11 cellular contexts compared by ENCODE assay signal in the genomic region with DNA sequence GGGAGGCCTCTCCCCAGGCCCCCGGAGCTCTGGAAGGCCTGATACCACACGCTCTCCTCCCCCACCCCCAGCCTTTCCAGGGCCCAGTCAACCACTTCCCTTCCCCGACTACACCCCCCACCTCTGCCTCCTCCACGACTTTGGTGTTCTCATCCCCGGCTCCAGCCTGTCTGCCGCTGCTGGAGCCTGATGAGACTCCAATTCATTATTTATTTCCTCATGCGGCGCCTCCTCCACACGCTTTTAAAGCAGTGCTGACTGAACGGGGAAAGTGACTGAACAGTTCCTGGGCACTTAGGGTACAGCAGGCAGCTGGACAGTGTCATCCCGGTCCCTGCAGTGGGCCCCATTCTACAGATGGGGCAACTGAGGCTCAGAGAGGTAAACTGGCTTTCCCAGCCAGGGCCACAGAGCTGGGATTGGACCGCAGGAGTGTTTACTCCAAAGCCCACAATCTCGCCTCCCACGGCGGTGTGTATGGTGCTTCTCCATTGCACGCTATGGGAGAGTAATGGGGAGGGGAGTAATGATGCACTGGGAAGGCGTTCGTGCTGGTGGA. TPM values are rescaled to one million over a fixed set of nuclear protein-coding genes. Genes with fewer than 3 reads are reported as not detected.
DNase-seq lines count a peak whose midpoint lies in the region; ATAC-seq and TF ChIP-seq lines count a peak whose summit lies in the region.
"Had no signal": no experiment of that assay in that cellular context is flagged by ENCODE, and none has a peak within 500 bp of the region (broad histone marks: within the 10 kb centered on the region; RNA-seq: fewer than 3 reads in every experiment).

No MANE protein-coding gene starts in this region.

- H3K9me3 Mint-ChIP-seq in osteocyte (ENCODE audit: unreplicated experiment), result no peaks in the 10 kb centered on the region
- no peaks in the 10 kb centered on the region for H3K9me3 Mint-ChIP-seq in CD4-positive, alpha-beta T cell

- H3K4me1 Mint-ChIP-seq in osteocyte (ENCODE audit: unreplicated experiment), result peaks cover 18% of the 10 kb centered on the region
- no peaks in the 10 kb centered on the region for H3K4me1 Mint-ChIP-seq in CD4-positive, alpha-beta T cell (ENCODE audit: low read depth)

- peaks cover 14% of the 10 kb centered on the region for H3K36me3 Mint-ChIP-seq in osteocyte (ENCODE audit: unreplicated experiment)
- peaks cover 45% of the 10 kb centered on the region for H3K36me3 Mint-ChIP-seq in CD4-positive, alpha-beta T cell (ENCODE audit: low read depth)

- POLR2A ChIA-PET in CD4-positive, alpha-beta T cell (lab: Charles Lee), result no interaction called here

- no peak for TF ChIP-seq CTCF in osteocyte (IDR thresholded peaks at IDR 0.05)
- TF ChIP-seq CTCF in CD4-positive, alpha-beta T cell (IDR thresholded peaks at IDR 0.05), result no peak

- H3K27ac Mint-ChIP-seq in osteocyte (ENCODE audit: unreplicated experiment), result peak overlapping the region; percentile 38
- no peak overlapping the region for H3K27ac Mint-ChIP-seq in CD4-positive, alpha-beta T cell

- H3K4me3 Mint-ChIP-seq in osteocyte (ENCODE audit: unreplicated experiment), result no peak overlapping the region
- no peak overlapping the region for H3K4me3 Mint-ChIP-seq in CD4-positive, alpha-beta T cell

- intact Hi-C loops in CD4-positive, alpha-beta T cell (cut with DNase I, micrococcal nuclease), result no loop called here

- no peak overlapping the region for H3K27ac ChIP-seq in CD4-positive, alpha-beta T cell (ENCODE audit: low read depth, low read length)

- H3K9me3 ChIP-seq in CD4-positive, alpha-beta T cell (ENCODE audit: control insufficient read depth, low read length), result no peaks in the 10 kb centered on the region

- ATAC-seq in esophagus mucosa (peak; percentile 38), GM21737 (IDR thresholded peaks at IDR 0.05; ENCODE audit: unreplicated experiment) (no peak)
- ATAC-seq in CD4-positive, alpha-beta T cell (ENCODE audit: poor library complexity), result no peak
- ATAC-seq: GM12878 had no signal

- no peaks in the 10 kb centered on the region for H3K27me3 ChIP-seq in CD4-positive, alpha-beta T cell (ENCODE audit: control insufficient read depth, insufficient read depth, low read length)

- DNase-seq in EH (ENCODE audit: low read depth) (peak; percentile 97), NCI-H226 (peak; percentile 98), osteocyte (ENCODE audit: extremely low spot score, unreplicated experiment) (no peak), HuH-7.5 (ENCODE audit: low spot score) (no peak), DMS79 (lab: John Stamatoyannopoulos, UW) (no peak)
- no peak for DNase-seq in CD4-positive, alpha-beta T cell
- DNase-seq: activated CD8-positive, alpha-beta memory T cell treated with anti-CD3 and anti-CD28 coated beads for 24 hours; NCI-H345 had no signal

- CTCF ChIA-PET in CD4-positive, alpha-beta T cell (lab: Charles Lee), result no interaction called here

- H3K27me3 Mint-ChIP-seq in osteocyte (ENCODE audit: unreplicated experiment), result no peaks in the 10 kb centered on the region
- H3K27me3 Mint-ChIP-seq in CD4-positive, alpha-beta T cell, result no peaks in the 10 kb centered on the region

RNA-seq across cellular contexts. Expression of gene RPL26L1, which starts 15.9 kb away (rescaled TPM):
- total RNA-seq in esophagus mucosa (40.9 TPM), osteocyte (43.5 and 45.1 TPM in 2 replicates)
- 10 to 100 TPM; 10.0 to 10.5 TPM for total RNA-seq in CD4-positive, alpha-beta T cell

RNA-seq across cellular contexts. Expression of gene ATP6V0E1, which starts 40.2 kb away (rescaled TPM):
- total RNA-seq in esophagus mucosa (121 TPM), osteocyte (261 and 282 TPM in 2 replicates)
- total RNA-seq in CD4-positive, alpha-beta T cell, result 10 to 100 TPM; 31.1 to 31.9 TPM

Comparison
In these comparisons a context has a peak if more than half of its experiments do, and no peak if none do; other contexts are left out.
1. DNase-seq: peak in EH (single experiment) and NCI-H226 (single experiment); none in osteocyte (single experiment), HuH-7.5 (single experiment), CD4-positive, alpha-beta T cell (0 of 10) and DMS79 (single experiment).